1 cellular context compared by ENCODE assay signal in the genomic region with DNA sequence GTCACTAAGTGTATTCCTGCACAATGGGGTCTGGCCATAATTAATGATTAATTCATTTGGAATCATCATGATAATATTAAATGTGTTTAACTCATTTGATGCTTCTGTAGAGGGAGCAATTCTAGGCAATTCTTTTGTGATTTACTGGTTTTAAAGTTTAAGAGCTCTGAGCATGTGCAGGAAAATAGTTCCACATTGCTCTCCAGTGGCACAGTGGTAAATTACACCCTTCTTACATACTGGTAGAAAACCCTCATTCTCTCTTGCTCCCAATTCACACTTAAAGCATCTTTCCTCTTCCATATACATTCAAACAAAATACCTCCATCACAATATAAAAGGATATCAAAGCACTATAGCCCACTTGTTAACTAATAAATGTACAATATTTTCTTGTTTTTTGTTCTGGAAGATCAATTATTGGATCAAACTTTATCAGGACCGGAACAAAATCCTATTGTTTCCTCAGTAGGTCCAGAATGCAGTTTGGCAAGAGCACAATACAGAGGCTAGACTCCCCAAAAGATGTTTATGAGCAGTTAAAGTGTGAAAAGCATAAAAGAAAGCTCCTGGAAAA.
TF ChIP-seq lines count a peak whose summit lies in the region.

No MANE protein-coding gene starts in this region.

TF ChIP-seq in WTC11, 78 proteins besides CTCF, POLR2A, EP300 and RAD21:
- TF ChIP-seq, protein P1, sequence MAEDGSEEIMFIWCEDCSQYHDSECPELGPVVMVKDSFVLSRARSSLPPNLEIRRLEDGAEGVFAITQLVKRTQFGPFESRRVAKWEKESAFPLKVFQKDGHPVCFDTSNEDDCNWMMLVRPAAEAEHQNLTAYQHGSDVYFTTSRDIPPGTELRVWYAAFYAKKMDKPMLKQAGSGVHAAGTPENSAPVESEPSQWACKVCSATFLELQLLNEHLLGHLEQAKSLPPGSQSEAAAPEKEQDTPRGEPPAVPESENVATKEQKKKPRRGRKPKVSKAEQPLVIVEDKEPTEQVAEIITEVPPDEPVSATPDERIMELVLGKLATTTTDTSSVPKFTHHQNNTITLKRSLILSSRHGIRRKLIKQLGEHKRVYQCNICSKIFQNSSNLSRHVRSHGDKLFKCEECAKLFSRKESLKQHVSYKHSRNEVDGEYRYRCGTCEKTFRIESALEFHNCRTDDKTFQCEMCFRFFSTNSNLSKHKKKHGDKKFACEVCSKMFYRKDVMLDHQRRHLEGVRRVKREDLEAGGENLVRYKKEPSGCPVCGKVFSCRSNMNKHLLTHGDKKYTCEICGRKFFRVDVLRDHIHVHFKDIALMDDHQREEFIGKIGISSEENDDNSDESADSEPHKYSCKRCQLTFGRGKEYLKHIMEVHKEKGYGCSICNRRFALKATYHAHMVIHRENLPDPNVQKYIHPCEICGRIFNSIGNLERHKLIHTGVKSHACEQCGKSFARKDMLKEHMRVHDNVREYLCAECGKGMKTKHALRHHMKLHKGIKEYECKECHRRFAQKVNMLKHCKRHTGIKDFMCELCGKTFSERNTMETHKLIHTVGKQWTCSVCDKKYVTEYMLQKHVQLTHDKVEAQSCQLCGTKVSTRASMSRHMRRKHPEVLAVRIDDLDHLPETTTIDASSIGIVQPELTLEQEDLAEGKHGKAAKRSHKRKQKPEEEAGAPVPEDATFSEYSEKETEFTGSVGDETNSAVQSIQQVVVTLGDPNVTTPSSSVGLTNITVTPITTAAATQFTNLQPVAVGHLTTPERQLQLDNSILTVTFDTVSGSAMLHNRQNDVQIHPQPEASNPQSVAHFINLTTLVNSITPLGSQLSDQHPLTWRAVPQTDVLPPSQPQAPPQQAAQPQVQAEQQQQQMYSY (CRISPR knock-in tag; IDR thresholded peaks at IDR 0.05), result no peak
- TF ChIP-seq IRF2 (CRISPR knock-in tag; IDR thresholded peaks at IDR 0.05; ENCODE audit: borderline replicate concordance, low read depth) (no peak), ZNF138 (CRISPR knock-in tag; conservative IDR thresholded peaks at IDR 0.05) (no peak), MXD4 (CRISPR knock-in tag; IDR thresholded peaks at IDR 0.05; ENCODE audit: borderline replicate concordance) (no peak), ELF4 (CRISPR knock-in tag; IDR thresholded peaks at IDR 0.05; ENCODE audit: low read depth) (no peak), TCF7 (CRISPR knock-in tag; IDR thresholded peaks at IDR 0.05; ENCODE audit: low read depth) (no peak), RORB (CRISPR knock-in tag; IDR thresholded peaks at IDR 0.05) (no peak), HMGA2 (CRISPR knock-in tag; IDR thresholded peaks at IDR 0.05) (no peak), FOXJ3 (CRISPR knock-in tag; IDR thresholded peaks at IDR 0.05; ENCODE audit: borderline replicate concordance) (no peak), ZNF396 (CRISPR knock-in tag; IDR thresholded peaks at IDR 0.05; ENCODE audit: borderline replicate concordance) (no peak), CBFB (CRISPR knock-in tag; IDR thresholded peaks at IDR 0.05; ENCODE audit: low read depth) (no peak), ATF1 (CRISPR knock-in tag; IDR thresholded peaks at IDR 0.05) (no peak)
- TF ChIP-seq, protein P2, sequence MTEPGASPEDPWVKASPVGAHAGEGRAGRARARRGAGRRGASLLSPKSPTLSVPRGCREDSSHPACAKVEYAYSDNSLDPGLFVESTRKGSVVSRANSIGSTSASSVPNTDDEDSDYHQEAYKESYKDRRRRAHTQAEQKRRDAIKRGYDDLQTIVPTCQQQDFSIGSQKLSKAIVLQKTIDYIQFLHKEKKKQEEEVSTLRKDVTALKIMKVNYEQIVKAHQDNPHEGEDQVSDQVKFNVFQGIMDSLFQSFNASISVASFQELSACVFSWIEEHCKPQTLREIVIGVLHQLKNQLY (CRISPR knock-in tag; IDR thresholded peaks at IDR 0.05), result no peak
- TF ChIP-seq, protein P3, sequence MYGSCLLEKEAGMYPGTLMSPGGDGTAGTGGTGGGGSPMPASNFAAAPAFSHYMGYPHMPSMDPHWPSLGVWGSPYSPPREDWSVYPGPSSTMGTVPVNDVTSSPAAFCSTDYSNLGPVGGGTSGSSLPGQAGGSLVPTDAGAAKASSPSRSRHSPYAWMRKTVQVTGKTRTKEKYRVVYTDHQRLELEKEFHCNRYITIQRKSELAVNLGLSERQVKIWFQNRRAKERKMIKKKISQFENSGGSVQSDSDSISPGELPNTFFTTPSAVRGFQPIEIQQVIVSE (CRISPR knock-in tag; IDR thresholded peaks at IDR 0.05; ENCODE audit: borderline replicate concordance), result no peak
- TF ChIP-seq, protein P4, sequence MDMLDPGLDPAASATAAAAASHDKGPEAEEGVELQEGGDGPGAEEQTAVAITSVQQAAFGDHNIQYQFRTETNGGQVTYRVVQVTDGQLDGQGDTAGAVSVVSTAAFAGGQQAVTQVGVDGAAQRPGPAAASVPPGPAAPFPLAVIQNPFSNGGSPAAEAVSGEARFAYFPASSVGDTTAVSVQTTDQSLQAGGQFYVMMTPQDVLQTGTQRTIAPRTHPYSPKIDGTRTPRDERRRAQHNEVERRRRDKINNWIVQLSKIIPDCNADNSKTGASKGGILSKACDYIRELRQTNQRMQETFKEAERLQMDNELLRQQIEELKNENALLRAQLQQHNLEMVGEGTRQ (CRISPR knock-in tag; IDR thresholded peaks at IDR 0.05), result no peak
- TF ChIP-seq, protein P5, sequence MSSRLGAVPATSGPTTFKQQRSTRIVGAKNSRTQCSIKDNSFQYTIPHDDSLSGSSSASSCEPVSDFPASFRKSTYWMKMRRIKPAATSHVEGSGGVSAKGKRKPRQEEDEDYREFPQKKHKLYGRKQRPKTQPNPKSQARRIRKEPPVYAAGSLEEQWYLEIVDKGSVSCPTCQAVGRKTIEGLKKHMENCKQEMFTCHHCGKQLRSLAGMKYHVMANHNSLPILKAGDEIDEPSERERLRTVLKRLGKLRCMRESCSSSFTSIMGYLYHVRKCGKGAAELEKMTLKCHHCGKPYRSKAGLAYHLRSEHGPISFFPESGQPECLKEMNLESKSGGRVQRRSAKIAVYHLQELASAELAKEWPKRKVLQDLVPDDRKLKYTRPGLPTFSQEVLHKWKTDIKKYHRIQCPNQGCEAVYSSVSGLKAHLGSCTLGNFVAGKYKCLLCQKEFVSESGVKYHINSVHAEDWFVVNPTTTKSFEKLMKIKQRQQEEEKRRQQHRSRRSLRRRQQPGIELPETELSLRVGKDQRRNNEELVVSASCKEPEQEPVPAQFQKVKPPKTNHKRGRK (CRISPR knock-in tag; IDR thresholded peaks at IDR 0.05; ENCODE audit: borderline replicate concordance), result no peak
